ENCODE assay signal across 1 cellular context in the genomic region with DNA sequence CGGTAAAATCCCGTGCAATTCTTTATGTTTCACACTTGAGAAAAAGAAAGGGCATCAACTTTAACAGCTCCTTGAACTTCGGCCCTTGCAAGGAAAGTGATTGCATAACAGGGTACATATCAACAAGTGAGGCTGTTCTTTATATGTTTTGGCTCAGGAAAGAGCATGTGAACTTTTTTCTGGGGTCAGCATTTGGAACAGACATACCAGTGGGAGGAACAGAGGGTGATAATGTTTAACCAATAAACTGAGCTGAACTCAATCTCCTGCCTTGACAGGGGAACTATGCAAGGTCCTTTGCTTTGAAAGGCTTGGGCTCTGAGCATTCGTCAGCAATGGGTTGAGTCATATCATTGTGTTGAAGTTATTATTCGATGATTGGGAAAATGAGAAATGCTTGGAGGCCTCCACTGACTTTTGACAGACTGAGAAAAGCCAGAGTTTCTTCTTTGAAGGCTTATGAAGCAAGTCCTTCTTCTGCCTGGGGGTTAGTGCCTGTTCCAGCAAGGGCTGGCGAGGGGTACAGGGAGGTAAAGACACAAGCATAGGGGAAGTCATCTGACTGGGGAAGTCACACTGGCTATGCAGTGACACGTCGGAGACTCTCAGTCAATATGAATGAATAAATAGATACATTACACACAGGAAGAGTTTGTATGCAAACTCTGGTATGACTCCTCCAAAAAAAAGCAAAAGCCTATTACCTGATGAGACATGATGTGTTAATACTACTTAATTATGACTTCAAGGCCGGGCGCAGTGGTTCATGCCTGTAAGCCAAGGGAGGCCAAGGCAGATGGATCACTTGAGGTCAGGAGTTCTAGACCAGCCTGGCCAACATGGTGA.
TF ChIP-seq lines count a peak whose summit lies in the region.

No MANE protein-coding gene starts in this region.

TF ChIP-seq in HepG2, 621 proteins besides CTCF, POLR2A, EP300 and RAD21 (continued from another document and continues in another):
- TF ChIP-seq MAX (IDR thresholded peaks at IDR 0.05) (peak; percentile 55), NFKBIZ (CRISPR knock-in tag; IDR thresholded peaks at IDR 0.05) (peak; percentile 93), FOXP1 (IDR thresholded peaks at IDR 0.05) (no peak), FOXP1 (CRISPR knock-in tag; IDR thresholded peaks at IDR 0.05) (peak; percentile 90), ZNF672 (CRISPR knock-in tag; IDR thresholded peaks at IDR 0.05) (no peak), AGO1 (IDR thresholded peaks at IDR 0.05; ENCODE audit: low read depth, low read length, poor library complexity, severe bottlenecking) (no peak), HOXA9 (CRISPR knock-in tag; IDR thresholded peaks at IDR 0.05; ENCODE audit: borderline replicate concordance) (no peak), SKI (IDR thresholded peaks at IDR 0.05; ENCODE audit: partially characterized antibody) (peak; percentile 28), ARHGAP35 (CRISPR knock-in tag; IDR thresholded peaks at IDR 0.05; ENCODE audit: borderline replicate concordance) (no peak), ZNF879 (CRISPR knock-in tag; IDR thresholded peaks at IDR 0.05) (no peak; the same call in 1 of the 2 replicates), ARID2 (CRISPR knock-in tag; IDR thresholded peaks at IDR 0.05; ENCODE audit: borderline replicate concordance) (peak; percentile 59; the same call in 1 of the 2 replicates), SMYD3 (CRISPR knock-in tag; IDR thresholded peaks at IDR 0.05) (peak; percentile 62; the same call in 1 of the 2 replicates), SNRNP70 (IDR thresholded peaks at IDR 0.05; ENCODE audit: low read depth, low read length) (no peak), IRF9 (CRISPR knock-in tag; IDR thresholded peaks at IDR 0.05; ENCODE audit: borderline replicate concordance) (no peak), REST (IDR thresholded peaks at IDR 0.05; ENCODE audit: borderline replicate concordance in 1 of 2, low read depth in 1 of 2, low read length in 2 of 2) (0 out of 4 replicates have a peak, but pooled peaks of 1 of the 2 experiments have one; percentile 43), EHMT2 (IDR thresholded peaks at IDR 0.05; ENCODE audit: borderline replicate concordance, low read depth, low read length) (no peak; the same call in 1 of the 2 replicates), ZNF746 (CRISPR knock-in tag; IDR thresholded peaks at IDR 0.05) (peak; percentile 56; the same call in 1 of the 2 replicates), RELA (CRISPR knock-in tag; IDR thresholded peaks at IDR 0.05) (no peak), JDP2 (CRISPR knock-in tag; IDR thresholded peaks at IDR 0.05; ENCODE audit: borderline replicate concordance) (no peak), SSRP1 (CRISPR knock-in tag; IDR thresholded peaks at IDR 0.05) (no peak), ZNF33A (CRISPR knock-in tag; IDR thresholded peaks at IDR 0.05; ENCODE audit: borderline replicate concordance) (no peak), ZNF205 (CRISPR knock-in tag; IDR thresholded peaks at IDR 0.05) (peak; percentile 70; the same call in 1 of the 2 replicates), GFI1 (CRISPR knock-in tag; IDR thresholded peaks at IDR 0.05; ENCODE audit: borderline replicate concordance) (peak; percentile 86), KLF12 (CRISPR knock-in tag; IDR thresholded peaks at IDR 0.05; ENCODE audit: borderline replicate concordance) (no peak), NFIC (IDR thresholded peaks at IDR 0.05; ENCODE audit: low read length) (peak; percentile 91), DMAP1 (CRISPR knock-in tag; IDR thresholded peaks at IDR 0.05) (peak; percentile 64), ZNF776 (CRISPR knock-in tag; IDR thresholded peaks at IDR 0.05) (no peak), HOXA7 (CRISPR knock-in tag; IDR thresholded peaks at IDR 0.05) (no peak), TARDBP (CRISPR knock-in tag; IDR thresholded peaks at IDR 0.05) (peak; percentile 91), BHLHE40 (IDR thresholded peaks at IDR 0.05; ENCODE audit: low read length) (no peak; the same call in 1 of the 2 replicates), POLR2AphosphoS5 (IDR thresholded peaks at IDR 0.05; ENCODE audit: low read depth, low read length) (0 out of 2 replicates have a peak, but pooled peaks have one; percentile 37), ZNF749 (CRISPR knock-in tag; IDR thresholded peaks at IDR 0.05; ENCODE audit: borderline replicate concordance) (no peak; the same call in 1 of the 2 replicates), SMAD9 (CRISPR knock-in tag; IDR thresholded peaks at IDR 0.05) (no peak), ZNF333 (CRISPR knock-in tag; IDR thresholded peaks at IDR 0.05; ENCODE audit: borderline replicate concordance) (no peak), ZNF44 (CRISPR knock-in tag; IDR thresholded peaks at IDR 0.05) (0 out of 2 replicates have a peak, but pooled peaks have one; percentile 81), CAMTA2 (CRISPR knock-in tag; IDR thresholded peaks at IDR 0.05; ENCODE audit: borderline replicate concordance) (no peak), ZNF362 (CRISPR knock-in tag; IDR thresholded peaks at IDR 0.05; ENCODE audit: borderline replicate concordance) (peak; percentile 92; the same call in 1 of the 2 replicates), ZNF563 (CRISPR knock-in tag; IDR thresholded peaks at IDR 0.05) (no peak), ZNF564 (CRISPR knock-in tag; IDR thresholded peaks at IDR 0.05) (no peak), MYPOP (CRISPR knock-in tag; IDR thresholded peaks at IDR 0.05) (peak; percentile 49; the same call in 1 of the 2 replicates), BATF2 (CRISPR knock-in tag; IDR thresholded peaks at IDR 0.05) (no peak), SRSF4 (IDR thresholded peaks at IDR 0.05; ENCODE audit: low read depth, low read length, poor library complexity, severe bottlenecking) (no peak), ZNF276 (CRISPR knock-in tag; IDR thresholded peaks at IDR 0.05; ENCODE audit: low read depth) (no peak), ZBTB7B (CRISPR knock-in tag; IDR thresholded peaks at IDR 0.05) (peak; percentile 64; the same call in 1 of the 2 replicates), YEATS2 (CRISPR knock-in tag; IDR thresholded peaks at IDR 0.05; ENCODE audit: borderline replicate concordance) (0 out of 2 replicates have a peak, but pooled peaks have one; percentile 45), SIX4 (CRISPR knock-in tag; IDR thresholded peaks at IDR 0.05) (peak; percentile 51; the same call in 1 of the 2 replicates), ZNF34 (CRISPR knock-in tag; IDR thresholded peaks at IDR 0.05; ENCODE audit: borderline replicate concordance) (no peak), ZBTB20 (CRISPR knock-in tag; IDR thresholded peaks at IDR 0.05; ENCODE audit: borderline replicate concordance, low read depth) (peak; percentile 84; the same call in 1 of the 2 replicates), EZH2 (conservative IDR thresholded peaks at IDR 0.05; ENCODE audit: low read depth, low read length) (no peak), SALL1 (CRISPR knock-in tag; IDR thresholded peaks at IDR 0.05) (peak; percentile 82), MED8 (CRISPR knock-in tag; IDR thresholded peaks at IDR 0.05; ENCODE audit: insufficient replicate concordance) (peak; percentile 47), NR2F2 (IDR thresholded peaks at IDR 0.05; ENCODE audit: borderline replicate concordance, low read depth) (peak; percentile 85; the same call in 1 of the 2 replicates), MLLT10 (CRISPR knock-in tag; IDR thresholded peaks at IDR 0.05) (no peak)
- TF ChIP-seq, protein P1, sequence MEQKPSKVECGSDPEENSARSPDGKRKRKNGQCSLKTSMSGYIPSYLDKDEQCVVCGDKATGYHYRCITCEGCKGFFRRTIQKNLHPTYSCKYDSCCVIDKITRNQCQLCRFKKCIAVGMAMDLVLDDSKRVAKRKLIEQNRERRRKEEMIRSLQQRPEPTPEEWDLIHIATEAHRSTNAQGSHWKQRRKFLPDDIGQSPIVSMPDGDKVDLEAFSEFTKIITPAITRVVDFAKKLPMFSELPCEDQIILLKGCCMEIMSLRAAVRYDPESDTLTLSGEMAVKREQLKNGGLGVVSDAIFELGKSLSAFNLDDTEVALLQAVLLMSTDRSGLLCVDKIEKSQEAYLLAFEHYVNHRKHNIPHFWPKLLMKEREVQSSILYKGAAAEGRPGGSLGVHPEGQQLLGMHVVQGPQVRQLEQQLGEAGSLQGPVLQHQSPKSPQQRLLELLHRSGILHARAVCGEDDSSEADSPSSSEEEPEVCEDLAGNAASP (CRISPR knock-in tag; IDR thresholded peaks at IDR 0.05; ENCODE audit: borderline replicate concordance), result peak; percentile 96
- TF ChIP-seq, protein P2, sequence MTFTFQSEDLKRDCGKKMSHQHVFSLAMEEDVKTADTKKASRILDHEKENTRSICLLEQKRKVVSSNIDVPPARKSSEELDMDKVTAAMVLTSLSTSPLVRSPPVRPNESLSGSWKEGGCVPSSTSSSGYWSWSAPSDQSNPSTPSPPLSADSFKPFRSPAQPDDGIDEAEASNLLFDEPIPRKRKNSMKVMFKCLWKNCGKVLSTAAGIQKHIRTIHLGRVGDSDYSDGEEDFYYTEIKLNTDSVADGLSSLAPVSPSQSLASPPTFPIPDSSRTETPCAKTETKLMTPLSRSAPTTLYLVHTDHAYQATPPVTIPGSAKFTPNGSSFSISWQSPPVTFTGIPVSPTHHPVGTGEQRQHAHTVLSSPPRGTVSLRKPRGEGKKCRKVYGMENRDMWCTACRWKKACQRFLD (CRISPR knock-in tag; IDR thresholded peaks at IDR 0.05; ENCODE audit: borderline replicate concordance), result no peak
